8 cellular contexts compared by ENCODE assay signal in the genomic region with DNA sequence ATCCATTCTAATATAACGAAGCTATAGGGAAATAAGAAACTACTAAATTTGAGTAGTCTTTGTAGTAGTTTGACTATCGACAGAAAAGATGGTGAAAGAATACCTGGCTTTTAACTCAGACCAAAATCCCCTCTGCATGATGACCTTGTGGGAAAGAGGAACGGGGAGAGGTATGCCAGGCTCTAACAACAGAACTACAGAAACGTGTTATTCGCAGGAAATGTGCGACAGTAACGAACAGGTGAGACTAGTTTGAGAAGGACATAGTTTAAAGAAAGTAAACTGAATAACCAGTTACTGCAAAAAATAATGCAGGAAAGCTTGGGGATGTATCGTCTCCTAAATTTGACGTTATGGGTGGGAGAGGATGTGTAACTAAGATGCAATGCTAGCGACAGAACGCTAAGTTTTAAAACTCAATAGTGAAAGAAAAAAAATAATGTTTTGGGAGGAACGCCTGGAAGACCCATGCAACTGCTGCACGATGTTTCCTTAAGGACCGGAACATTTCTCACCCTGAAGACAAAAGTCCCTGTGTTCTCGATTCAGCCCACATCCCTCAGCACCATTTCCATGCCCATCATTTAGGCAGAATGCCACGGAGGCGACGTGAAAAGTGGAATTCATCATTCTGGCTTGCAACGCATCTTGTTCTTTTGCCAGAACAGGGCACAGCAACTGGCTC. TPM values are rescaled to one million over a fixed set of nuclear protein-coding genes. Genes with fewer than 3 reads are reported as not detected.
A peak's percentile ranks its signal among the peaks of the same experiment; 100 is the strongest.
DNase-seq lines count a peak whose midpoint lies in the region; ATAC-seq and TF ChIP-seq lines count a peak whose summit lies in the region.

No MANE protein-coding gene starts in this region.

- no peak for DNase-seq in BE2C
- DNase-seq in IMR-90: no peak
- DNase-seq in mammary epithelial cell: no peak
- DNase-seq in SIG-M5 treated with dmso at 0.1 percent for 504 hours (lab: John Stamatoyannopoulos, UW; ENCODE audit: unreplicated experiment): no peak
- DNase-seq in stimulated activated CD4-positive, alpha-beta T cell treated with anti-CD3 and anti-CD28 coated beads, Interleukin-2, amount 100 ng/mL, for 48 hours: no peak
- no peak for DNase-seq in NCI-H1436 (lab: John Stamatoyannopoulos, UW)

- POLR2A ChIA-PET in IMR-90 (lab: Charles Lee; ENCODE audit: unreplicated experiment): interaction anchor here (0.5 to 1.3 kb wide), 3 partner anchors 34 to 115 kb away, joined by 3 to 5 read pairs (median 3); no protein-coding TSS in a partner anchor

- no TSS peak for BruUV-seq in IMR-90 (replicated peaks; lab: Mats Ljungman, UMichigan)
- TSS peak; percentile 59 for BruUV-seq in mammary epithelial cell (replicated peaks; lab: Mats Ljungman, UMichigan)

- peaks cover 30% of the 10 kb centered on the region for H3K79me2 ChIP-seq in mammary epithelial cell (ENCODE audit: insufficient read depth, low read length)

- TF ChIP-seq POLR2A in IMR-90 (IDR thresholded peaks at IDR 0.05; ENCODE audit: low read depth, low read length): no peak

- H3K36me3 ChIP-seq in BE2C (no peaks in the 10 kb centered on the region), IMR-90 (ENCODE audit: control insufficient read depth, insufficient read depth, low read length) (no peaks in the 10 kb centered on the region), mammary epithelial cell (ENCODE audit: insufficient read depth, low read length) (no peaks in the 10 kb centered on the region), mesodermal cell (ENCODE audit: control insufficient read depth, insufficient read depth, low read length) (peaks cover 5% of the 10 kb centered on the region)

- peak overlapping the region; percentile 81 for H3K27ac ChIP-seq in IMR-90 (ENCODE audit: insufficient read depth, low read length)
- peak overlapping the region; percentile 50 for H3K27ac ChIP-seq in mammary epithelial cell (ENCODE audit: insufficient read depth, low read depth, low read length)
- H3K27ac ChIP-seq in mesodermal cell (ENCODE audit: low read depth, low read length, severe bottlenecking): peak overlapping the region; percentile 99

- H3K4me3 ChIP-seq in BE2C (ENCODE audit: low read depth, low read length): peak overlapping the region; percentile 74
- peak overlapping the region; percentile 77 for H3K4me3 ChIP-seq in IMR-90 (ENCODE audit: insufficient read depth, low read depth, low read length)
- H3K4me3 ChIP-seq in mammary epithelial cell (replicated peaks in 1 of 3; ENCODE audit: insufficient read depth in 1 of 3, low read depth in 2 of 3, low read length in 3 of 3): peak overlapping the region; percentile 55 to 78 (median 69)
- peak overlapping the region; percentile 85 for H3K4me3 ChIP-seq in mesodermal cell (ENCODE audit: extremely low read depth, insufficient read depth, low read length, poor library complexity, severe bottlenecking)

- dilution Hi-C loops in IMR-90 (cut with HindIII; ENCODE audit: low sequenced_read_pairs, unreplicated experiment) (no loop called here), mammary epithelial cell (cut with HindIII; ENCODE audit: low sequenced_read_pairs) (loop anchor here (10.0 kb wide), 1 partner anchor 218 kb away; no protein-coding TSS in a partner anchor)

- ATAC-seq in IMR-90 (ENCODE audit: low read depth): no peak
- ATAC-seq in HG03469 (IDR thresholded peaks at IDR 0.05; ENCODE audit: unreplicated experiment): no peak

- H3K18ac ChIP-seq in IMR-90 (ENCODE audit: low read depth, low read length): peak overlapping the region; percentile 91

- H2AFZ ChIP-seq in IMR-90 (replicated peaks; ENCODE audit: low read length, poor library complexity) (peak overlapping the region; percentile 97), mammary epithelial cell (ENCODE audit: low read depth, low read length) (peak overlapping the region; percentile 87)

- peaks cover 2% of the 10 kb centered on the region for H3K9me1 ChIP-seq in IMR-90 (ENCODE audit: insufficient read depth, low read length)

- TF ChIP-seq CTCF in BE2C (IDR thresholded peaks at IDR 0.05; ENCODE audit: low read depth, low read length) (no peak), IMR-90 (conservative IDR thresholded peaks at IDR 0.05; ENCODE audit: low read depth, low read length) (no peak), mammary epithelial cell (conservative IDR thresholded peaks at IDR 0.05 in 1 of 2, IDR thresholded peaks at IDR 0.05 in 1 of 2; ENCODE audit: extremely low read depth in 1 of 2, insufficient read depth in 1 of 2, low read depth in 1 of 2, low read length in 2 of 2) (no peak)

- peaks cover 7 to 37% of the 10 kb centered on the region in 2 experiments for H3K79me1 ChIP-seq in IMR-90 (ENCODE audit: low read depth in 1 of 2, low read length in 2 of 2)

- H3K23ac ChIP-seq in IMR-90 (ENCODE audit: low read depth, low read length): peak overlapping the region; percentile 98

- H3K4ac ChIP-seq in IMR-90 (ENCODE audit: low read depth, low read length): peak overlapping the region; percentile 97

- H3K14ac ChIP-seq in IMR-90 (replicated peaks; ENCODE audit: low read depth, low read length): peak overlapping the region; percentile 98

- no peak for TF ChIP-seq RAD21 in IMR-90 (IDR thresholded peaks at IDR 0.05; ENCODE audit: low read length)

- intact Hi-C loops in IMR-90 (cut with micrococcal nuclease) (loop anchor here (2.0 to 10.0 kb wide), 4 partner anchors 65 to 210 kb away; a partner anchor contains a TSS), mammary epithelial cell (cut with micrococcal nuclease) (loop anchor here (2.0 to 10.0 kb wide), 4 partner anchors 158 to 1380 kb away; a partner anchor contains a TSS)

- peak overlapping the region; percentile 90 for H4K5ac ChIP-seq in IMR-90 (ENCODE audit: low read depth, low read length)

- H2AK9ac ChIP-seq in IMR-90 (replicated peaks; ENCODE audit: low read depth, low read length, poor library complexity): peak overlapping the region; percentile 95

- H2BK15ac ChIP-seq in IMR-90 (ENCODE audit: low read depth, low read length): peak overlapping the region; percentile 33; the same call in 2 of the 3 replicates

- CTCF ChIA-PET in IMR-90 (lab: Yijun Ruan, JAX): interaction anchor here (1.0 kb wide), 1 partner anchor 17 kb away, joined by 5 read pairs; no protein-coding TSS in a partner anchor
- CTCF ChIA-PET in mammary epithelial cell (lab: Charles Lee; ENCODE audit: low non-redundant PET): no interaction called here

- peak overlapping the region; percentile 86 for H2BK120ac ChIP-seq in IMR-90 (ENCODE audit: low read depth, low read length)

- H2AK5ac ChIP-seq in IMR-90 (ENCODE audit: low read depth, low read length): peak overlapping the region; percentile 77; the same call in 1 of the 2 replicates

- in situ Hi-C loops in IMR-90 (cut with MboI; ENCODE audit: low sequenced_read_pairs) (no loop called here), mammary epithelial cell (cut with MboI; ENCODE audit: low sequenced_read_pairs in 2 of 2) (no loop called here)

- WGBS in IMR-90 (ENCODE audit: extremely low coverage in 2 of 2, insufficient read length in 1 of 2), 2 experiments: 45% methylated on average over 6 of the region's 19 CpGs; no CpG with 5 or more reads in 1 of the 2 experiments
- WGBS in mammary epithelial cell (ENCODE audit: low coverage, missing lambda C conversion rate): 2% methylated on average over 19 of the region's 19 CpGs
- WGBS in mesodermal cell (ENCODE audit: insufficient coverage in 2 of 2), 2 experiments: 64 to 71% methylated on average over 16 to 18 of the region's 19 CpGs

- H3K9ac ChIP-seq in IMR-90 (ENCODE audit: low read depth, low read length) (peak overlapping the region; percentile 81), mammary epithelial cell (ENCODE audit: insufficient read depth, low read length) (peak overlapping the region; percentile 62)

- H4K20me1 ChIP-seq in IMR-90 (ENCODE audit: insufficient read depth, low read length) (peaks cover 10% of the 10 kb centered on the region), mammary epithelial cell (ENCODE audit: insufficient read depth, low read length) (no peaks in the 10 kb centered on the region)

- H3K56ac ChIP-seq in IMR-90 (ENCODE audit: extremely low read depth, insufficient read depth, low read length): peak overlapping the region; percentile 84

- H2BK20ac ChIP-seq in IMR-90 (ENCODE audit: low read depth, low read length): peak overlapping the region; percentile 81

- peak overlapping the region; percentile 80 for H3K4me2 ChIP-seq in IMR-90 (ENCODE audit: low read depth, low read length)
- peak overlapping the region; percentile 95 for H3K4me2 ChIP-seq in mammary epithelial cell (ENCODE audit: insufficient read depth, low read depth, low read length)

- H3K9me3 ChIP-seq in BE2C (no peaks in the 10 kb centered on the region), IMR-90 (ENCODE audit: control insufficient read depth, insufficient read depth, low read length) (no peaks in the 10 kb centered on the region), mammary epithelial cell (replicated peaks; ENCODE audit: insufficient read depth, low read length) (no peaks in the 10 kb centered on the region), mesodermal cell (ENCODE audit: control insufficient read depth, low read length) (no peaks in the 10 kb centered on the region)

- H3K4me1 ChIP-seq in BE2C (no peaks in the 10 kb centered on the region; the same call in 1 of the 2 replicates), IMR-90 (ENCODE audit: control insufficient read depth, insufficient read depth, low read length) (peaks cover 4% of the 10 kb centered on the region), mammary epithelial cell (ENCODE audit: insufficient read depth, low read length) (peaks cover 5% of the 10 kb centered on the region), mesodermal cell (ENCODE audit: control insufficient read depth, insufficient read depth, low read length, poor library complexity, severe bottlenecking) (no peaks in the 10 kb centered on the region)

- H4K91ac ChIP-seq in IMR-90 (ENCODE audit: insufficient read depth, low read depth, low read length): peak overlapping the region; percentile 81

- peak overlapping the region; percentile 89 for H2BK5ac ChIP-seq in IMR-90 (ENCODE audit: low read depth, low read length, poor library complexity, severe bottlenecking)

- H3K27me3 ChIP-seq in BE2C (no peaks in the 10 kb centered on the region), IMR-90 (ENCODE audit: control insufficient read depth, insufficient read depth, low read length) (no peaks in the 10 kb centered on the region), mammary epithelial cell (ENCODE audit: insufficient read depth, low read length) (no peaks in the 10 kb centered on the region)

- H4K8ac ChIP-seq in IMR-90 (ENCODE audit: low read depth in 2 of 2, low read length in 2 of 2): peak overlapping the region; percentile 39 to 98

RNA-seq across cellular contexts. Expression of a gene that starts 1.6 kb away (rescaled TPM):
- polyA plus RNA-seq in BE2C (2012; ENCODE audit: insufficient read depth, insufficient read length, low read depth): 24.7 TPM
- 21.0 and 28.9 TPM in 2 replicates for total RNA-seq in IMR-90 (2012; rRNA removed)
- polyA plus RNA-seq in IMR-90 (2012; rRNA removed): 5.5 and 6.4 TPM in 2 replicates
- 1.3 and 2.1 TPM in 2 replicates for polyA plus RNA-seq in IMR-90 (2012; cell fraction: cytosol; rRNA removed)
- 1.4 and 6.4 TPM in 2 replicates for polyA plus RNA-seq in IMR-90 (2012; cell fraction: nucleus; rRNA removed; ENCODE audit: low replicate concordance)
- 10 to 100 TPM; 34.3 to 44.5 TPM for total RNA-seq in mammary epithelial cell
- polyA plus RNA-seq in mammary epithelial cell: 14.0 TPM
- polyA minus RNA-seq in mammary epithelial cell: 19.8 TPM
- 35.2 TPM for polyA plus RNA-seq in mesodermal cell (2013, experiment 1 of 2)
- 33.3 TPM for polyA plus RNA-seq in mesodermal cell (2013, experiment 2 of 2)
